Comparison of ENCODE assay signal across 1 cellular context in the genomic region with DNA sequence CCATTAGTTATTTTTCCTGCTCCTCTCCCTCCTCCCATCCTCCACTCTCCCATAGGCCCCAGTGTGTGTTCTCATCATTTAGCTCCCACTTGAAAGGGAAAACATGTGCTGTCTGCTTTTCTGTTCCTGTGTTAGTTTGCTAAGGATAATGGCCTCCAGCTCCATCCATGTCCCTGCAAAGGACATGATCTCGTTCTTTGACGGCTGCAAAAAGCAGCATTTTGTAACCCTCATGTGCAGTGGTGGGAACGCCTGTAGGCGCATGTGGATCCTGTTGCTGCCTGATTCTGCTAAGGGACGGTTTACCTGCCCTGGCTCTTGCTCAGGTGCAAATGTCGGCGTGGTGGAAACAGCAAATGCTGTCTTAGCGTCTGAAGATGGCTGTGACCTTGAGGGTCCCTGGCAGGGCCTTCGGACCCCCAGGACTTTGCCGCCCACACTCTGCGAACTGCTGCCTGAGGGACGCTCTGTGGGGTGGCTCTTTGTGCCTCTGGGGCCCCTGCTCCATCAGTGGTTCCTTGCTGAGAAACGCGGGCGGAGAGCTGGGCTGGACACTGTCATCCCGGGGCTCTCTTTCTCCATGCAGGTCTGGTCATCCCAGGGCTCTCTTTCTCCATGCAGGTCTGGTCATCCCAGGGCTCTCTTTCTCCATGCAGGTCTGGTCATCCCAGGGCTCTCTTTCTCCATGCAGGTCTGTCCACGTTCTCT.
TF ChIP-seq lines count a peak whose summit lies in the region.

No MANE protein-coding gene starts in this region.

TF ChIP-seq in IMR-90, 13 proteins besides CTCF, POLR2A, EP300 and RAD21:
- TF ChIP-seq FOS (IDR thresholded peaks at IDR 0.05; ENCODE audit: low read depth, low read length) (no peak), MXI1 (IDR thresholded peaks at IDR 0.05; ENCODE audit: borderline replicate concordance, low read depth, low read length) (no peak), MAFK (IDR thresholded peaks at IDR 0.05; ENCODE audit: low read depth, low read length) (no peak), SMC3 (IDR thresholded peaks at IDR 0.05; ENCODE audit: low read depth, low read length) (no peak), RFX5 (IDR thresholded peaks at IDR 0.05; ENCODE audit: low read depth, low read length) (no peak), CHD1 (IDR thresholded peaks at IDR 0.05; ENCODE audit: low read depth, low read length) (no peak), RCOR1 (IDR thresholded peaks at IDR 0.05; ENCODE audit: insufficient replicate concordance, low read length) (no peak), NFE2L2 (IDR thresholded peaks at IDR 0.05; ENCODE audit: low read depth, low read length) (no peak), MAZ (IDR thresholded peaks at IDR 0.05; ENCODE audit: borderline replicate concordance, low read depth, low read length) (no peak), CEBPB (IDR thresholded peaks at IDR 0.05; ENCODE audit: low read depth, low read length) (no peak), BHLHE40 (IDR thresholded peaks at IDR 0.05; ENCODE audit: low read depth, low read length) (no peak)
- TF ChIP-seq, protein P1, sequence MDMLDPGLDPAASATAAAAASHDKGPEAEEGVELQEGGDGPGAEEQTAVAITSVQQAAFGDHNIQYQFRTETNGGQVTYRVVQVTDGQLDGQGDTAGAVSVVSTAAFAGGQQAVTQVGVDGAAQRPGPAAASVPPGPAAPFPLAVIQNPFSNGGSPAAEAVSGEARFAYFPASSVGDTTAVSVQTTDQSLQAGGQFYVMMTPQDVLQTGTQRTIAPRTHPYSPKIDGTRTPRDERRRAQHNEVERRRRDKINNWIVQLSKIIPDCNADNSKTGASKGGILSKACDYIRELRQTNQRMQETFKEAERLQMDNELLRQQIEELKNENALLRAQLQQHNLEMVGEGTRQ (IDR thresholded peaks at IDR 0.05; ENCODE audit: low read depth, low read length) = no peak
- TF ChIP-seq, protein P2, sequence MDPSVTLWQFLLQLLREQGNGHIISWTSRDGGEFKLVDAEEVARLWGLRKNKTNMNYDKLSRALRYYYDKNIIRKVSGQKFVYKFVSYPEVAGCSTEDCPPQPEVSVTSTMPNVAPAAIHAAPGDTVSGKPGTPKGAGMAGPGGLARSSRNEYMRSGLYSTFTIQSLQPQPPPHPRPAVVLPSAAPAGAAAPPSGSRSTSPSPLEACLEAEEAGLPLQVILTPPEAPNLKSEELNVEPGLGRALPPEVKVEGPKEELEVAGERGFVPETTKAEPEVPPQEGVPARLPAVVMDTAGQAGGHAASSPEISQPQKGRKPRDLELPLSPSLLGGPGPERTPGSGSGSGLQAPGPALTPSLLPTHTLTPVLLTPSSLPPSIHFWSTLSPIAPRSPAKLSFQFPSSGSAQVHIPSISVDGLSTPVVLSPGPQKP (IDR thresholded peaks at IDR 0.05; ENCODE audit: borderline replicate concordance, low read depth, low read length) = no peak
TF ChIP-seq in IMR-90: peak in this region for 0.
